Comparison of ENCODE assay signal across 28 cellular contexts in genomic region chr17:28956112-28956511, GRCh38. TPM values are rescaled to one million over a fixed set of nuclear protein-coding genes. Genes with fewer than 3 reads are reported as not detected.
DNase-seq lines count a peak whose midpoint lies in the region; TF ChIP-seq lines count a peak whose summit lies in the region.
"Had no signal": no experiment of that assay in that cellular context is flagged by ENCODE, and none has a peak within 500 bp of the region (broad histone marks: within the 10 kb centered on the region; RNA-seq: fewer than 3 reads in every experiment).

No MANE protein-coding gene starts in this region.

- DNase-seq in H4 (ENCODE audit: low spot score) (peak; percentile 2), caudate nucleus (lab: John Stamatoyannopoulos, UW) (peak in 20 of 61 donors; percentile 6 to 63 (median 35)), osteoblast (ENCODE audit: insufficient read length, low spot score, missing footprints) (peak; percentile 60), AG08396 (ENCODE audit: low spot score) (no peak), NCI-H1694 (lab: John Stamatoyannopoulos, UW) (no peak), cerebellum (ENCODE audit: low spot score) (no peak), GM10266 (ENCODE audit: extremely low spot score) (no peak)
- DNase-seq: Caco-2; CD8-positive, alpha-beta T cell; DMS 273 treated with DMSO at 0.1 percent for 48 hours; DMS79; EL; GF-D8; NCI-H1092; NCI-H1417 treated with DMSO at 0.1 percent for 48 hours; NCI-H187; NCI-H2081 treated with DMSO at 0.1 percent for 48 hours; NCI-H2171; NCI-H226; NCI-H510A; NCI-H69; Right ventricle myocardium superior; RPMI8226 had no signal

- peaks cover 5% of the 10 kb centered on the region for H3K4me1 ChIP-seq in osteoblast (ENCODE audit: insufficient read depth, low read length)

- no peak overlapping the region for H2AFZ ChIP-seq in osteoblast (ENCODE audit: low read length)

- H3K4me2 ChIP-seq in osteoblast (ENCODE audit: insufficient read depth, low read length), result no peak overlapping the region

- peaks cover under 1% of the 10 kb centered on the region for H3K79me2 ChIP-seq in osteoblast (ENCODE audit: insufficient read depth, low read length)

- H3K27ac ChIP-seq in caudate nucleus (ENCODE audit: low read depth, low read length) (peak overlapping the region; percentile 16), osteoblast (ENCODE audit: low read depth, low read length) (no peak overlapping the region)
- H3K27ac ChIP-seq: C4-2B, SJSA1 had no signal

- H4K20me1 ChIP-seq in osteoblast (ENCODE audit: insufficient read depth, low read length), result no peaks in the 10 kb centered on the region

- no peaks in the 10 kb centered on the region for H3K9me3 ChIP-seq in iPS-18c (ENCODE audit: control insufficient read depth, insufficient read depth, low read length)
- H3K9me3 ChIP-seq in osteoblast (ENCODE audit: low read depth, low read length), result no peaks in the 10 kb centered on the region
- H3K9me3 ChIP-seq: Caco-2, SJSA1 had no signal

- TF ChIP-seq CTCF in osteoblast (IDR thresholded peaks at IDR 0.05; ENCODE audit: extremely low read depth, low read depth, low read length), result no peak
- TF ChIP-seq CTCF in GM10266 (IDR thresholded peaks at IDR 0.05; ENCODE audit: control insufficient read depth, insufficient read depth, low read depth, missing control alignments), result no peak

- H3K27me3 ChIP-seq in osteoblast (ENCODE audit: insufficient read depth, low read length), result peaks cover 6% of the 10 kb centered on the region
- H3K27me3 ChIP-seq: SJSA1 had no signal

- H3K36me3 ChIP-seq in osteoblast (ENCODE audit: insufficient read depth, low read length), result no peaks in the 10 kb centered on the region
- H3K36me3 ChIP-seq: SJSA1 had no signal

- H3K4me3 ChIP-seq in iPS-18c (ENCODE audit: insufficient read depth, low read depth, low read length) (peak overlapping the region; percentile 12; the same call in 1 of the 2 replicates), osteoblast (ENCODE audit: insufficient read depth, low read length) (no peak overlapping the region)
- H3K4me3 ChIP-seq: SJSA1 had no signal

RNA-seq across cellular contexts. Expression of gene PHF12, which starts 4.8 kb away (rescaled TPM):
- total RNA-seq in H4 (2014; rRNA removed; shearing (Covaris generic)), result 11.3 and 20.3 TPM in 2 replicates
- total RNA-seq in osteoblast (20.3 and 26.8 TPM in 2 replicates), cerebellum (27.5 TPM)

RNA-seq across cellular contexts. Expression of gene SEZ6, which starts 49.7 kb away (rescaled TPM):
- not detected in 2 replicates for total RNA-seq in H4 (2014; rRNA removed; shearing (Covaris generic))
- not detected in 2 replicates for total RNA-seq in osteoblast
- total RNA-seq in cerebellum, result 34.9 TPM
- total RNA-seq: B cell, Caco-2, HT-29, Right ventricle myocardium superior, SJSA1 had no signal

RNA-seq across cellular contexts. Expression of gene DHRS13, which starts 53.2 kb away (rescaled TPM):
- 12.3 and 16.1 TPM in 2 replicates for total RNA-seq in H4 (2014; rRNA removed; shearing (Covaris generic))
- total RNA-seq in osteoblast (4.7 and 6.2 TPM in 2 replicates), cerebellum (25.0 TPM)

RNA-seq across cellular contexts. Expression of gene FLOT2, which starts 58.6 kb away (rescaled TPM):
- total RNA-seq in H4 (2014; rRNA removed; shearing (Covaris generic)), result 15.5 and 21.3 TPM in 2 replicates
- total RNA-seq in osteoblast, result 32.1 and 35.1 TPM in 2 replicates
- total RNA-seq in cerebellum, result 23.5 TPM

Comparison
In these comparisons a context has a peak if more than half of its experiments do, and no peak if none do; other contexts are left out.
1. DNase-seq: peak in H4 (single experiment) and osteoblast (single experiment); none in AG08396 (single experiment), NCI-H1694 (single experiment), cerebellum (single experiment) and GM10266 (single experiment).
2. RNA of gene SEZ6, which starts 49.7 kb away (total RNA-seq): 34.9 TPM in cerebellum (single experiment); not detected in H4 and not detected in osteoblast; every median in the first group is over 10 times any median in the second.